18 cellular contexts compared by ENCODE assay signal in the genomic region with DNA sequence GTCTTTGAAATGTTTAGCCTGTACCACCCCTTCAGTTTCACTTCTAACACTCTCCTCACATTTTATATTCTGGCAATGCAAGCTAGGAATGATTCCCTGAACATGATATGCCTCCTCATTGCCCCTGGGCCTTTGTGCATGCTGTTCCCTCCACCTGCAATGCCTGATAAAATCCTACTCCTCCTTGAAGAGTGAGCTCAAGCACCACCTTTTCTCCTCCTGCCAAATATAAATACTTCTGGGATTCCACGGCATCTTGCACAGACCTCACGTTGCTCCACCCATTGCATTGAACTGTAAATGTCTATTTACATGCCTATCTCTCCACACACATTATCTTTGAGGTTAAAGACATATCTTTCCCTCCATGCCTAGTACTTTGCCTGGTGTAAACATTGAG. TPM values are rescaled to one million over a fixed set of nuclear protein-coding genes. Genes with fewer than 3 reads are reported as not detected.
DNase-seq lines count a peak whose midpoint lies in the region; ATAC-seq, FAIRE-seq and TF ChIP-seq lines count a peak whose summit lies in the region.
"Had no signal": no experiment of that assay in that cellular context is flagged by ENCODE, and none has a peak within 500 bp of the region (broad histone marks: within the 10 kb centered on the region; RNA-seq: fewer than 3 reads in every experiment).

No MANE protein-coding gene starts in this region.

- no peak for TF ChIP-seq CTCF in lower lobe of right lung (IDR thresholded peaks at IDR 0.05)

- H3K9me3 ChIP-seq in lower lobe of right lung: no peaks in the 10 kb centered on the region
- H3K9me3 ChIP-seq: A549, Caco-2 had no signal

- FAIRE-seq in HTR-8/SVneo (lab: Jason Lieb, UNC): no peak
- FAIRE-seq: A549, D721Med, H1 had no signal

- H3K36me3 ChIP-seq in lower lobe of right lung: no peaks in the 10 kb centered on the region

- peaks cover under 1% of the 10 kb centered on the region for H3K4me1 ChIP-seq in lower lobe of right lung
- H3K4me1 ChIP-seq: A549, Caco-2 had no signal

- H3K4me3 ChIP-seq in lower lobe of right lung: no peak overlapping the region
- H3K4me3 ChIP-seq: A549 had no signal

- ATAC-seq in lower lobe of right lung (peak; percentile 50 to 54), GM18505 (IDR thresholded peaks at IDR 0.05; ENCODE audit: unreplicated experiment) (no peak)
- ATAC-seq: A549 had no signal

- intact Hi-C loops in lower lobe of right lung (cut with DNase I): no loop called here

- no peak for TF ChIP-seq POLR2A in GM18505 (IDR thresholded peaks at IDR 0.05; ENCODE audit: borderline replicate concordance, extremely low read depth, insufficient read depth, insufficient read length)

- H3K27ac ChIP-seq in lower lobe of right lung: no peak overlapping the region
- no peak overlapping the region for H3K27ac ChIP-seq in caudate nucleus (ENCODE audit: low read depth, low read length)
- H3K27ac ChIP-seq: 22Rv1, A549, C4-2B had no signal

- DNase-seq in DMS79 (lab: John Stamatoyannopoulos, UW): peak; percentile 78
- peak; percentile 80 for DNase-seq in NCI-H2029 treated with DMSO at 0.1 percent for 48 hours (lab: John Stamatoyannopoulos, UW)
- peak; percentile 74 to 89 for DNase-seq in NCI-H524 (lab: John Stamatoyannopoulos, UW)
- DNase-seq in lower lobe of right lung: no peak
- DNase-seq in HTR-8/SVneo (ENCODE audit: insufficient read length, low spot score): no peak
- DNase-seq in NCI-H748 treated with DMSO at 0.1 percent for 48 hours (lab: John Stamatoyannopoulos, UW): no peak
- DNase-seq in caudate nucleus (lab: John Stamatoyannopoulos, UW): no peak
- DNase-seq: AML-193; Caco-2; CD4-positive, alpha-beta T cell; GF-D8; H9 had no signal

- peaks cover 26% of the 10 kb centered on the region for H3K27me3 ChIP-seq in lower lobe of right lung (ENCODE audit: low read depth)

RNA-seq across cellular contexts. Expression of a gene that starts 21.1 kb away (rescaled TPM):
- 180 TPM for total RNA-seq in lower lobe of right lung
- total RNA-seq: CD4-positive, alpha-beta T cell; H1; H9 had no signal

Comparison
In these comparisons a context has a peak if more than half of its experiments do, and no peak if none do; other contexts are left out.
1. DNase-seq: peak in DMS79 (single experiment), NCI-H2029 treated with DMSO at 0.1 percent for 48 hours (single experiment) and NCI-H524 (2 of 2); none in lower lobe of right lung (single experiment), HTR-8/SVneo (single experiment), NCI-H748 treated with DMSO at 0.1 percent for 48 hours (single experiment) and caudate nucleus (0 of 61).